In genomic region chr4:185304944-185305690, GRCh38 we compare ENCODE assay signal across 9 cellular contexts.
DNase-seq lines count a peak whose midpoint lies in the region; ATAC-seq and TF ChIP-seq lines count a peak whose summit lies in the region.
"Had no signal": no experiment of that assay in that cellular context is flagged by ENCODE, and none has a peak within 500 bp of the region (broad histone marks: within the 10 kb centered on the region; RNA-seq: fewer than 3 reads in every experiment).

No MANE protein-coding gene starts in this region.

- H3K27ac ChIP-seq in OCI-LY7 (ENCODE audit: low read depth, low read length, poor library complexity, severe bottlenecking) (peak overlapping the region; percentile 72), dorsolateral prefrontal cortex (peak overlapping the region in 52 of 59 donors; percentile 7 to 88 (median 74))
- H3K27ac ChIP-seq: neutrophil had no signal

- no peak overlapping the region for H3K4me3 ChIP-seq in AG09309 (ENCODE audit: control insufficient read depth, low read depth, low read length)
- no peak overlapping the region for H3K4me3 ChIP-seq in OCI-LY7 (ENCODE audit: low read depth, low read length, poor library complexity, severe bottlenecking)
- H3K4me3 ChIP-seq in dorsolateral prefrontal cortex, result peak overlapping the region in 9 of 59 donors; percentile 1 to 47 (median 16)

- H3K4me1 Mint-ChIP-seq in naive B cell, result peaks cover 21 to 45% (median 36%) of the 10 kb centered on the region in 3 donors

- peak; percentile 54 for ATAC-seq in GM18517 (IDR thresholded peaks at IDR 0.05; ENCODE audit: unreplicated experiment)
- peak; percentile 55 for ATAC-seq in HG02943 (IDR thresholded peaks at IDR 0.05; ENCODE audit: low read depth, unreplicated experiment)
- ATAC-seq in naive B cell (ENCODE audit: low read depth in 2 of 2), result peak; percentile 82 to 87
- ATAC-seq in GM21515 (IDR thresholded peaks at IDR 0.05; ENCODE audit: unreplicated experiment), result no peak

- CTCF ChIA-PET in OCI-LY7 (lab: Charles Lee; ENCODE audit: unreplicated experiment), result interaction anchor here (0.9 to 1.3 kb wide), 3 partner anchors 100 to 293 kb away, joined by 3 to 4 read pairs (median 3); partner anchors contain the start of gene SLC25A4

- DNase-seq in AG09309 (ENCODE audit: low read depth) (no peak), OCI-LY7 (ENCODE audit: low spot score) (peak; percentile 94), dorsolateral prefrontal cortex (peak in 1 of 10 donors; percentile 29), naive B cell (peak; percentile 53), NOMO-1 (lab: John Stamatoyannopoulos, UW; ENCODE audit: unreplicated experiment in 2 of 2) (no peak)

- H3K27ac Mint-ChIP-seq in naive B cell, result peak overlapping the region; percentile 6 to 90 (median 38)

- H3K4me1 ChIP-seq in OCI-LY7 (ENCODE audit: insufficient read depth, low read length, poor library complexity, severe bottlenecking), result peaks cover 66% of the 10 kb centered on the region

- H3K9me3 ChIP-seq in OCI-LY7 (ENCODE audit: low read length), result no peaks in the 10 kb centered on the region
- H3K9me3 ChIP-seq: neutrophil had no signal

- H2AFZ ChIP-seq in OCI-LY7 (ENCODE audit: low read length), result peak overlapping the region; percentile 45; the same call in 1 of the 2 replicates

- peak overlapping the region in 1 of 8 donors; percentile 4 for H3K4me3 Mint-ChIP-seq in naive B cell

- H3K79me2 ChIP-seq in OCI-LY7 (ENCODE audit: insufficient read depth, low read depth, low read length), result no peaks in the 10 kb centered on the region

- H4K20me1 ChIP-seq in OCI-LY7 (ENCODE audit: insufficient read depth, low read length), result no peaks in the 10 kb centered on the region

- TF ChIP-seq CTCF in AG09309 (IDR thresholded peaks at IDR 0.05; ENCODE audit: control insufficient read depth, insufficient read depth, low read depth, low read length, missing control alignments) (peak; percentile 60), OCI-LY7 (conservative IDR thresholded peaks at IDR 0.05; ENCODE audit: low read length) (peak; percentile 94), dorsolateral prefrontal cortex (IDR thresholded peaks at IDR 0.05 in 54 of 56, conservative IDR thresholded peaks at IDR 0.05 in 2 of 56; ENCODE audit: low read depth in 1 of 56, partially characterized antibody in 56 of 56) (peak in 53 of 56 donors; percentile 29 to 73 (median 56))

- POLR2A ChIA-PET in OCI-LY7 (lab: Charles Lee), result interaction anchor here (0.7 kb wide), 1 partner anchor 27 kb away, joined by 3 read pairs; no protein-coding TSS in a partner anchor

- no TSS peak for BruUV-seq in OCI-LY7 (replicated peaks; lab: Mats Ljungman, UMichigan)

- H3K36me3 ChIP-seq in OCI-LY7 (ENCODE audit: insufficient read depth, low read length), result peaks cover 19% of the 10 kb centered on the region; the same call in 1 of the 2 replicates
- H3K36me3 ChIP-seq: neutrophil had no signal

- no peaks in the 10 kb centered on the region for H3K27me3 ChIP-seq in dorsolateral prefrontal cortex
- H3K27me3 ChIP-seq: neutrophil had no signal

- H3K27me3 Mint-ChIP-seq in naive B cell, result no peaks in the 10 kb centered on the region

- peaks cover 0 to 4% of the 10 kb centered on the region in 2 donors for H3K36me3 Mint-ChIP-seq in naive B cell

- no peaks in the 10 kb centered on the region for H3K9me2 ChIP-seq in OCI-LY7 (ENCODE audit: insufficient read depth, low read length)

- intact Hi-C loops in OCI-LY7 (cut with micrococcal nuclease; ENCODE audit: unreplicated experiment) (loop anchor here (1.0 to 10.0 kb wide), 11 partner anchors 42 to 570 kb away; partner anchors contain the start of genes ANKRD37, CCDC110, CENPU and LRP2BP), dorsolateral prefrontal cortex (cut with DNase I) (loop anchor here in 1 of 2 donors (5.0 kb wide), 3 partner anchors 43 to 98 kb away; partner anchors contain the start of gene SNX25)

- peak overlapping the region; percentile 71 for H3K4me2 ChIP-seq in OCI-LY7 (ENCODE audit: low read length)

- no peaks in the 10 kb centered on the region for H3K9me3 Mint-ChIP-seq in naive B cell

Comparison
In these comparisons a context has a peak if more than half of its experiments do, and no peak if none do; other contexts are left out.
1. DNase-seq: peak in OCI-LY7 (single experiment) and naive B cell (single experiment); none in AG09309 (single experiment) and NOMO-1 (0 of 2).
2. Peak in every context shown above with its lines, with median percentiles within 50 percentile points of each other: CTCF ChIP-seq.